Comparison of ENCODE assay signal across 1 cellular context in the genomic region with DNA sequence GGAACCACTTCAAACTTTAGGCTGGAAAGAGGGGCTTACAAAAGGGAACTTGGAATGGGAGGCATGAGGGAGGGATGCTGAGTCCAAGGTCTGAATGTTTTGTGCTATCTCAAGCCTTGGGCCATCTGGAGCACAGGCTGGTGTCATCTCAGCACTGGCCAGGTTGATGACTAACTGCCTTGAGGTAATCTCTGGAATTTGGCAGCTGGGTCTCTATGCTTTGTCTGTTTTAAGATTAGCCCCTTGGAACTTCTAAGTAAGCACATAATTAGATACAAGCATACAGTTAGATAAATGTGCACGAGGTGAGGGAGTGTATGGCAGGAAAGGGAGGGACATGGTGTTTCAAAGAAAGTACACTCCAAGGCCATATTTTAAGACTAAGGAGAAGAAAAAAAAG.
TF ChIP-seq lines count a peak whose summit lies in the region.

No MANE protein-coding gene starts in this region.

TF ChIP-seq in HepG2, 621 proteins besides CTCF, POLR2A, EP300 and RAD21 (continued from another document):
- TF ChIP-seq, protein P1, sequence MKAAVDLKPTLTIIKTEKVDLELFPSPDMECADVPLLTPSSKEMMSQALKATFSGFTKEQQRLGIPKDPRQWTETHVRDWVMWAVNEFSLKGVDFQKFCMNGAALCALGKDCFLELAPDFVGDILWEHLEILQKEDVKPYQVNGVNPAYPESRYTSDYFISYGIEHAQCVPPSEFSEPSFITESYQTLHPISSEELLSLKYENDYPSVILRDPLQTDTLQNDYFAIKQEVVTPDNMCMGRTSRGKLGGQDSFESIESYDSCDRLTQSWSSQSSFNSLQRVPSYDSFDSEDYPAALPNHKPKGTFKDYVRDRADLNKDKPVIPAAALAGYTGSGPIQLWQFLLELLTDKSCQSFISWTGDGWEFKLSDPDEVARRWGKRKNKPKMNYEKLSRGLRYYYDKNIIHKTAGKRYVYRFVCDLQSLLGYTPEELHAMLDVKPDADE (CRISPR knock-in tag; IDR thresholded peaks at IDR 0.05) = no peak
- TF ChIP-seq RBM39 (IDR thresholded peaks at IDR 0.05; ENCODE audit: low read depth, low read length, poor library complexity, severe bottlenecking) (no peak), ELF4 (CRISPR knock-in tag; IDR thresholded peaks at IDR 0.05; ENCODE audit: borderline replicate concordance) (no peak), HIVEP1 (CRISPR knock-in tag; IDR thresholded peaks at IDR 0.05) (no peak), NFKB2 (CRISPR knock-in tag; IDR thresholded peaks at IDR 0.05; ENCODE audit: borderline replicate concordance) (no peak), ZBTB7A (CRISPR knock-in tag; IDR thresholded peaks at IDR 0.05) (no peak), DNMT1 (CRISPR knock-in tag; IDR thresholded peaks at IDR 0.05) (no peak), ZFP36L2 (CRISPR knock-in tag; IDR thresholded peaks at IDR 0.05) (no peak), SALL1 (CRISPR knock-in tag; IDR thresholded peaks at IDR 0.05) (no peak)
- TF ChIP-seq, protein P2, sequence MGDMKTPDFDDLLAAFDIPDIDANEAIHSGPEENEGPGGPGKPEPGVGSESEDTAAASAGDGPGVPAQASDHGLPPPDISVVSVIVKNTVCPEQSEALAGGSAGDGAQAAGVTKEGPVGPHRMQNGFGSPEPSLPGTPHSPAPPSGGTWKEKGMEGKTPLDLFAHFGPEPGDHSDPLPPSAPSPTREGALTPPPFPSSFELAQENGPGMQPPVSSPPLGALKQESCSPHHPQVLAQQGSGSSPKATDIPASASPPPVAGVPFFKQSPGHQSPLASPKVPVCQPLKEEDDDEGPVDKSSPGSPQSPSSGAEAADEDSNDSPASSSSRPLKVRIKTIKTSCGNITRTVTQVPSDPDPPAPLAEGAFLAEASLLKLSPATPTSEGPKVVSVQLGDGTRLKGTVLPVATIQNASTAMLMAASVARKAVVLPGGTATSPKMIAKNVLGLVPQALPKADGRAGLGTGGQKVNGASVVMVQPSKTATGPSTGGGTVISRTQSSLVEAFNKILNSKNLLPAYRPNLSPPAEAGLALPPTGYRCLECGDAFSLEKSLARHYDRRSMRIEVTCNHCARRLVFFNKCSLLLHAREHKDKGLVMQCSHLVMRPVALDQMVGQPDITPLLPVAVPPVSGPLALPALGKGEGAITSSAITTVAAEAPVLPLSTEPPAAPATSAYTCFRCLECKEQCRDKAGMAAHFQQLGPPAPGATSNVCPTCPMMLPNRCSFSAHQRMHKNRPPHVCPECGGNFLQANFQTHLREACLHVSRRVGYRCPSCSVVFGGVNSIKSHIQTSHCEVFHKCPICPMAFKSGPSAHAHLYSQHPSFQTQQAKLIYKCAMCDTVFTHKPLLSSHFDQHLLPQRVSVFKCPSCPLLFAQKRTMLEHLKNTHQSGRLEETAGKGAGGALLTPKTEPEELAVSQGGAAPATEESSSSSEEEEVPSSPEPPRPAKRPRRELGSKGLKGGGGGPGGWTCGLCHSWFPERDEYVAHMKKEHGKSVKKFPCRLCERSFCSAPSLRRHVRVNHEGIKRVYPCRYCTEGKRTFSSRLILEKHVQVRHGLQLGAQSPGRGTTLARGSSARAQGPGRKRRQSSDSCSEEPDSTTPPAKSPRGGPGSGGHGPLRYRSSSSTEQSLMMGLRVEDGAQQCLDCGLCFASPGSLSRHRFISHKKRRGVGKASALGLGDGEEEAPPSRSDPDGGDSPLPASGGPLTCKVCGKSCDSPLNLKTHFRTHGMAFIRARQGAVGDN (CRISPR knock-in tag; IDR thresholded peaks at IDR 0.05) = no peak
- TF ChIP-seq, protein P3, sequence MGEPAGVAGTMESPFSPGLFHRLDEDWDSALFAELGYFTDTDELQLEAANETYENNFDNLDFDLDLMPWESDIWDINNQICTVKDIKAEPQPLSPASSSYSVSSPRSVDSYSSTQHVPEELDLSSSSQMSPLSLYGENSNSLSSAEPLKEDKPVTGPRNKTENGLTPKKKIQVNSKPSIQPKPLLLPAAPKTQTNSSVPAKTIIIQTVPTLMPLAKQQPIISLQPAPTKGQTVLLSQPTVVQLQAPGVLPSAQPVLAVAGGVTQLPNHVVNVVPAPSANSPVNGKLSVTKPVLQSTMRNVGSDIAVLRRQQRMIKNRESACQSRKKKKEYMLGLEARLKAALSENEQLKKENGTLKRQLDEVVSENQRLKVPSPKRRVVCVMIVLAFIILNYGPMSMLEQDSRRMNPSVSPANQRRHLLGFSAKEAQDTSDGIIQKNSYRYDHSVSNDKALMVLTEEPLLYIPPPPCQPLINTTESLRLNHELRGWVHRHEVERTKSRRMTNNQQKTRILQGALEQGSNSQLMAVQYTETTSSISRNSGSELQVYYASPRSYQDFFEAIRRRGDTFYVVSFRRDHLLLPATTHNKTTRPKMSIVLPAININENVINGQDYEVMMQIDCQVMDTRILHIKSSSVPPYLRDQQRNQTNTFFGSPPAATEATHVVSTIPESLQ (CRISPR knock-in tag; conservative IDR thresholded peaks at IDR 0.05) = no peak
